In the genomic region with DNA sequence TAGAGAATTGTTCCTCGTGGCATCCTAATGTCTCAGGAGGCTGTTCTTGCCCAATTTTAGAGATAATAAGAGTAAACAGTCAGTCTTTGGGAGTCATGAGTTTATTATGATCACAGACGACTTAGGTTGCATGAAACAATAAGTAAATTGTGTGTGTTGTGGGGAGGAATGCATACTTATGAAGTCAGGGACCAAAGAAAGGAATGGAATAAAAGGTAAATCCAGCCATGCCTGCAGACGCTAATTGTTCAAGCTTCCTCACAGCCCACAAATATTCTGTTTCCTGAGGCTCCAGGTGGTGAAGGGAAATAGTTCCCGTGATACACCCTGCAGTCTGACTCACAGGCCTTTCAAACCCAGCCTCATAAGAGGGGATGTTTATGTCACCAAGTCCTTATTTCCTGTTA, we compare ENCODE assay signal across 8 cellular contexts. TPM values are rescaled to one million over a fixed set of nuclear protein-coding genes. Genes with fewer than 3 reads are reported as not detected.
A peak's percentile ranks its signal among the peaks of the same experiment; 100 is the strongest.
DNase-seq lines count a peak whose midpoint lies in the region; ATAC-seq lines count a peak whose summit lies in the region.

No MANE protein-coding gene starts in this region.

- H3K36me3 Mint-ChIP-seq in CD4-positive, CD25-positive, alpha-beta regulatory T cell = no peaks in the 10 kb centered on the region
- no peaks in the 10 kb centered on the region for H3K36me3 Mint-ChIP-seq in activated T-helper 17 cell treated with anti-CD3 and anti-CD28 coated beads, Interleukin-2, amount 50 U/mL, for 72 hours (ENCODE audit: low read depth)

- DNase-seq in CD4-positive, CD25-positive, alpha-beta regulatory T cell = peak in 1 of 3 donors; percentile 17
- peak; percentile 35 for DNase-seq in inferior parietal cortex (ENCODE audit: extremely low spot score)
- DNase-seq in GM19240 (ENCODE audit: insufficient read length, low spot score) = no peak
- DNase-seq in NAMALWA (ENCODE audit: low spot score) = no peak

- no peak overlapping the region for H3K4me3 ChIP-seq in CD4-positive, CD25-positive, alpha-beta regulatory T cell (ENCODE audit: low read depth, low read length)
- peak overlapping the region; percentile 77 for H3K4me3 ChIP-seq in HUES48 (ENCODE audit: low read depth, low read length)

- H3K9me3 Mint-ChIP-seq in CD4-positive, CD25-positive, alpha-beta regulatory T cell = peaks cover 0 to 1% (median 0%) of the 10 kb centered on the region in 7 donors
- H3K9me3 Mint-ChIP-seq in activated T-helper 17 cell treated with anti-CD3 and anti-CD28 coated beads, Interleukin-2, amount 50 U/mL, for 72 hours = no peaks in the 10 kb centered on the region

- H3K27ac ChIP-seq in CD4-positive, CD25-positive, alpha-beta regulatory T cell (ENCODE audit: insufficient read depth, low read length, poor library complexity, severe bottlenecking) = no peak overlapping the region
- H3K27ac ChIP-seq in HUES48 (ENCODE audit: low read depth, low read length) = no peak overlapping the region

- H3K27me3 Mint-ChIP-seq in CD4-positive, CD25-positive, alpha-beta regulatory T cell = peaks cover 57% of the 10 kb centered on the region
- peaks cover 32% of the 10 kb centered on the region for H3K27me3 Mint-ChIP-seq in activated T-helper 17 cell treated with anti-CD3 and anti-CD28 coated beads, Interleukin-2, amount 50 U/mL, for 72 hours

- ATAC-seq in CD4-positive, CD25-positive, alpha-beta regulatory T cell (ENCODE audit: low read depth in 2 of 2) = no peak
- no peak for ATAC-seq in activated T-helper 17 cell treated with anti-CD3 and anti-CD28 coated beads, Interleukin-2, amount 50 U/mL, for 72 hours (replicated peaks)
- ATAC-seq in GM19463 (IDR thresholded peaks at IDR 0.05; ENCODE audit: unreplicated experiment) (no peak), GM21786 (IDR thresholded peaks at IDR 0.05; ENCODE audit: unreplicated experiment) (no peak)

- H3K27me3 ChIP-seq in CD4-positive, CD25-positive, alpha-beta regulatory T cell (ENCODE audit: control insufficient read depth, insufficient read depth, low read length) = peaks cover 34% of the 10 kb centered on the region
- H3K27me3 ChIP-seq in HUES48 (ENCODE audit: control insufficient read depth, insufficient read depth, low read length) = peaks cover 23% of the 10 kb centered on the region

- no peaks in the 10 kb centered on the region for H3K36me3 ChIP-seq in CD4-positive, CD25-positive, alpha-beta regulatory T cell (ENCODE audit: control insufficient read depth, insufficient read depth, low read length)
- no peaks in the 10 kb centered on the region for H3K36me3 ChIP-seq in HUES48 (ENCODE audit: control insufficient read depth, insufficient read depth, low read length)

- peaks cover 4 to 11% (median 6%) of the 10 kb centered on the region in 4 donors for H3K4me1 Mint-ChIP-seq in CD4-positive, CD25-positive, alpha-beta regulatory T cell
- H3K4me1 Mint-ChIP-seq in activated T-helper 17 cell treated with anti-CD3 and anti-CD28 coated beads, Interleukin-2, amount 50 U/mL, for 72 hours = peaks cover 4% of the 10 kb centered on the region

- no peak overlapping the region for H3K9ac ChIP-seq in HUES48 (ENCODE audit: low read depth, low read length)

- H3K4me3 Mint-ChIP-seq in CD4-positive, CD25-positive, alpha-beta regulatory T cell = peak overlapping the region in 3 of 4 donors; percentile 29 to 75 (median 59)
- peak overlapping the region; percentile 79 for H3K4me3 Mint-ChIP-seq in activated T-helper 17 cell treated with anti-CD3 and anti-CD28 coated beads, Interleukin-2, amount 50 U/mL, for 72 hours

- H3K27ac Mint-ChIP-seq in CD4-positive, CD25-positive, alpha-beta regulatory T cell = no peak overlapping the region
- no peak overlapping the region for H3K27ac Mint-ChIP-seq in activated T-helper 17 cell treated with anti-CD3 and anti-CD28 coated beads, Interleukin-2, amount 50 U/mL, for 72 hours

- no peaks in the 10 kb centered on the region for H3K9me3 ChIP-seq in CD4-positive, CD25-positive, alpha-beta regulatory T cell (ENCODE audit: control insufficient read depth in 2 of 2, low read length in 2 of 2)
- H3K9me3 ChIP-seq in HUES48 (ENCODE audit: control insufficient read depth, insufficient read depth, low read length) = no peaks in the 10 kb centered on the region

- H3K4me1 ChIP-seq in CD4-positive, CD25-positive, alpha-beta regulatory T cell (ENCODE audit: control insufficient read depth, insufficient read depth, low read length, poor library complexity, severe bottlenecking) = no peaks in the 10 kb centered on the region
- H3K4me1 ChIP-seq in HUES48 (ENCODE audit: control insufficient read depth, insufficient read depth, low read length) = peaks cover 7% of the 10 kb centered on the region; the same call in 1 of the 2 replicates

RNA-seq across cellular contexts. Expression of a gene that starts 0.9 kb away (rescaled TPM):
- not detected for total RNA-seq in CD4-positive, CD25-positive, alpha-beta regulatory T cell
- not detected for polyA plus RNA-seq in CD4-positive, CD25-positive, alpha-beta regulatory T cell
- not detected for total RNA-seq in activated T-helper 17 cell treated with anti-CD3 and anti-CD28 coated beads, Interleukin-2, amount 50 U/mL, for 72 hours

RNA-seq across cellular contexts. Expression of a gene that starts 44.5 kb away (rescaled TPM):
- not detected for total RNA-seq in CD4-positive, CD25-positive, alpha-beta regulatory T cell
- not detected for polyA plus RNA-seq in CD4-positive, CD25-positive, alpha-beta regulatory T cell
- not detected for total RNA-seq in activated T-helper 17 cell treated with anti-CD3 and anti-CD28 coated beads, Interleukin-2, amount 50 U/mL, for 72 hours

RNA-seq across cellular contexts. Expression of a gene that starts 49.4 kb away (rescaled TPM):
- 1.9 TPM for total RNA-seq in CD4-positive, CD25-positive, alpha-beta regulatory T cell
- polyA plus RNA-seq in CD4-positive, CD25-positive, alpha-beta regulatory T cell = under 1 TPM in 3 of 4 donors, not detected in 1; 0.65 to 0.87 (median 0.67) TPM
- 1 to 10 TPM; 1.4 to 2.6 TPM for total RNA-seq in activated T-helper 17 cell treated with anti-CD3 and anti-CD28 coated beads, Interleukin-2, amount 50 U/mL, for 72 hours
